ENCODE assay signal across 8 cellular contexts in genomic region chr20:47360207-47360488, GRCh38. TPM values are rescaled to one million over a fixed set of nuclear protein-coding genes. Genes with fewer than 3 reads are reported as not detected.
DNase-seq lines count a peak whose midpoint lies in the region; ATAC-seq and TF ChIP-seq lines count a peak whose summit lies in the region.

No MANE protein-coding gene starts in this region.

- intact Hi-C loops in prostate gland (cut with DNase I), result loop anchor here (2.0 kb wide), 1 partner anchor 51 kb away; no protein-coding TSS in a partner anchor

- H3K4me3 ChIP-seq in GM23338 (peak overlapping the region; percentile 24; the same call in 1 of the 2 replicates), prostate gland (no peak overlapping the region)

- no peaks in the 10 kb centered on the region for H3K9me2 ChIP-seq in GM23338 (ENCODE audit: insufficient read depth)

- H3K79me2 ChIP-seq in GM23338 (replicated peaks; ENCODE audit: insufficient read depth), result peaks cover 96% of the 10 kb centered on the region

- no peak for DNase-seq in GM23338 (ENCODE audit: low spot score)
- peak; percentile 66 for DNase-seq in fibroblast of peridontal ligament (ENCODE audit: extremely low read depth)
- DNase-seq in prostate gland (ENCODE audit: low spot score), result peak; percentile 90
- no peak for DNase-seq in GOT3 (lab: John Stamatoyannopoulos, UW)
- DNase-seq in COLO829 (ENCODE audit: low spot score), result no peak
- no peak for DNase-seq in activated CD4-positive, alpha-beta T cell treated with anti-CD3 and anti-CD28 coated beads, Interleukin-2, amount 50 U/mL, for 48 hours

- H3K4me1 ChIP-seq in GM23338 (ENCODE audit: insufficient read depth), result peaks cover 77% of the 10 kb centered on the region
- peaks cover 52% of the 10 kb centered on the region for H3K4me1 ChIP-seq in prostate gland (replicated peaks)

- H3K27ac ChIP-seq in GM23338 (ENCODE audit: low read depth), result peak overlapping the region; percentile 97
- H3K27ac ChIP-seq in prostate gland, result peak overlapping the region; percentile 99

- ATAC-seq in GM23338, result no peak
- no peak for ATAC-seq in GM21381 (IDR thresholded peaks at IDR 0.05; ENCODE audit: unreplicated experiment)

- WGBS in prostate gland, result 15% methylated on average over 3 of the region's 3 CpGs

- H3K27ac Mint-ChIP-seq in GM23338, result no peak overlapping the region; the same call in 1 of the 2 replicates

- peaks cover 57% of the 10 kb centered on the region for H3K36me3 Mint-ChIP-seq in GM23338 (ENCODE audit: low read depth)

- H3F3A ChIP-seq in GM23338 (replicated peaks; ENCODE audit: low read depth), result peaks cover 26% of the 10 kb centered on the region

- no peaks in the 10 kb centered on the region for H3K9me3 ChIP-seq in prostate gland

- TF ChIP-seq POLR2A in prostate gland (IDR thresholded peaks at IDR 0.05), result no peak

- no peaks in the 10 kb centered on the region; the same call in 2 of the 3 replicates for H3K9me3 Mint-ChIP-seq in GM23338

- H4K20me1 ChIP-seq in GM23338 (replicated peaks; ENCODE audit: insufficient read depth), result no peaks in the 10 kb centered on the region; the same call in 1 of the 2 replicates

- H3K4me3 Mint-ChIP-seq in GM23338, result peak overlapping the region; percentile 57; the same call in 2 of the 3 replicates

- peaks cover 66% of the 10 kb centered on the region for H3K4me1 Mint-ChIP-seq in GM23338

- no peak for TF ChIP-seq CTCF in GM23338 (conservative IDR thresholded peaks at IDR 0.05; ENCODE audit: low read depth in 2 of 2)
- no peak for TF ChIP-seq CTCF in prostate gland (IDR thresholded peaks at IDR 0.05)

- peak overlapping the region; percentile 69 for H3K4me2 ChIP-seq in GM23338

- peaks cover 26% of the 10 kb centered on the region for H3K27me3 Mint-ChIP-seq in GM23338 (ENCODE audit: insufficient read depth, low read depth, poor library complexity)

- no peak overlapping the region for H2AFZ ChIP-seq in GM23338

- H3K36me3 ChIP-seq in GM23338 (ENCODE audit: insufficient read depth) (no peaks in the 10 kb centered on the region), prostate gland (no peaks in the 10 kb centered on the region)

- no peaks in the 10 kb centered on the region for H3K27me3 ChIP-seq in GM23338 (ENCODE audit: insufficient read depth)
- H3K27me3 ChIP-seq in prostate gland (replicated peaks; ENCODE audit: insufficient read depth), result no peaks in the 10 kb centered on the region

TF ChIP-seq in GM23338, 12 proteins besides CTCF, POLR2A, EP300 and RAD21 (continues in another document):
- TF ChIP-seq JUNB (IDR thresholded peaks at IDR 0.05; ENCODE audit: unreplicated experiment) (no peak), EZH2 (IDR thresholded peaks at IDR 0.05; ENCODE audit: low read depth, unreplicated experiment) (no peak), ZNF114 (CRISPR knock-in tag; IDR thresholded peaks at IDR 0.05) (no peak), NANOG (IDR thresholded peaks at IDR 0.05; ENCODE audit: borderline replicate concordance) (no peak), CREB1 (CRISPR knock-in tag; IDR thresholded peaks at IDR 0.05; ENCODE audit: low read depth) (no peak), POLR2AphosphoS5 (IDR thresholded peaks at IDR 0.05; ENCODE audit: low read depth) (no peak), ZNF331 (CRISPR knock-in tag; IDR thresholded peaks at IDR 0.05; ENCODE audit: low read depth) (no peak)

TF ChIP-seq in PFSK-1, 5 proteins besides CTCF, POLR2A, EP300 and RAD21:
- TF ChIP-seq TAF1 (IDR thresholded peaks at IDR 0.05; ENCODE audit: borderline replicate concordance, insufficient read depth, low read length) (no peak), SIN3A (IDR thresholded peaks at IDR 0.05; ENCODE audit: borderline replicate concordance, insufficient read depth, low read length) (no peak), POLR2AphosphoS5 (IDR thresholded peaks at IDR 0.05; ENCODE audit: low read depth, low read length) (no peak), FOXP2 (optimal IDR thresholded peaks at IDR 0.05; ENCODE audit: borderline replicate concordance, extremely low read depth, extremely low read length, insufficient read depth) (peak; percentile 45)
- TF ChIP-seq, protein P1, sequence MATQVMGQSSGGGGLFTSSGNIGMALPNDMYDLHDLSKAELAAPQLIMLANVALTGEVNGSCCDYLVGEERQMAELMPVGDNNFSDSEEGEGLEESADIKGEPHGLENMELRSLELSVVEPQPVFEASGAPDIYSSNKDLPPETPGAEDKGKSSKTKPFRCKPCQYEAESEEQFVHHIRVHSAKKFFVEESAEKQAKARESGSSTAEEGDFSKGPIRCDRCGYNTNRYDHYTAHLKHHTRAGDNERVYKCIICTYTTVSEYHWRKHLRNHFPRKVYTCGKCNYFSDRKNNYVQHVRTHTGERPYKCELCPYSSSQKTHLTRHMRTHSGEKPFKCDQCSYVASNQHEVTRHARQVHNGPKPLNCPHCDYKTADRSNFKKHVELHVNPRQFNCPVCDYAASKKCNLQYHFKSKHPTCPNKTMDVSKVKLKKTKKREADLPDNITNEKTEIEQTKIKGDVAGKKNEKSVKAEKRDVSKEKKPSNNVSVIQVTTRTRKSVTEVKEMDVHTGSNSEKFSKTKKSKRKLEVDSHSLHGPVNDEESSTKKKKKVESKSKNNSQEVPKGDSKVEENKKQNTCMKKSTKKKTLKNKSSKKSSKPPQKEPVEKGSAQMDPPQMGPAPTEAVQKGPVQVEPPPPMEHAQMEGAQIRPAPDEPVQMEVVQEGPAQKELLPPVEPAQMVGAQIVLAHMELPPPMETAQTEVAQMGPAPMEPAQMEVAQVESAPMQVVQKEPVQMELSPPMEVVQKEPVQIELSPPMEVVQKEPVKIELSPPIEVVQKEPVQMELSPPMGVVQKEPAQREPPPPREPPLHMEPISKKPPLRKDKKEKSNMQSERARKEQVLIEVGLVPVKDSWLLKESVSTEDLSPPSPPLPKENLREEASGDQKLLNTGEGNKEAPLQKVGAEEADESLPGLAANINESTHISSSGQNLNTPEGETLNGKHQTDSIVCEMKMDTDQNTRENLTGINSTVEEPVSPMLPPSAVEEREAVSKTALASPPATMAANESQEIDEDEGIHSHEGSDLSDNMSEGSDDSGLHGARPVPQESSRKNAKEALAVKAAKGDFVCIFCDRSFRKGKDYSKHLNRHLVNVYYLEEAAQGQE (IDR thresholded peaks at IDR 0.05; ENCODE audit: insufficient read depth in 1 of 2, low read depth in 2 of 2, low read length in 2 of 2), result no peak

RNA-seq across cellular contexts. Expression of gene ZMYND8, which starts 3.6 kb away (rescaled TPM):
- total RNA-seq in GM23338 (2014; rRNA removed; shearing (Covaris generic)), result 64.2 and 70.9 TPM in 2 replicates
- polyA plus RNA-seq in GM23338 (2016; fragmentation: Nextera tagmentation; extraction: Ambion mirVana), result 122 and 128 TPM in 2 replicates
- polyA plus RNA-seq in PFSK-1 (2012; ENCODE audit: insufficient read length, low read depth), result 12.2 TPM
- total RNA-seq in prostate gland, result 10 to 100 TPM; 19.9 to 70.9 TPM

Comparison
In these comparisons a context has a peak if more than half of its experiments do, and no peak if none do; other contexts are left out.
1. DNase-seq: peak in fibroblast of peridontal ligament (single experiment) and prostate gland (single experiment); none in GM23338 (single experiment), GOT3 (single experiment), COLO829 (single experiment) and activated CD4-positive, alpha-beta T cell treated with anti-CD3 and anti-CD28 coated beads, Interleukin-2, amount 50 U/mL, for 48 hours (0 of 2).